Comparison of ENCODE assay signal across 7 cellular contexts in the genomic region with DNA sequence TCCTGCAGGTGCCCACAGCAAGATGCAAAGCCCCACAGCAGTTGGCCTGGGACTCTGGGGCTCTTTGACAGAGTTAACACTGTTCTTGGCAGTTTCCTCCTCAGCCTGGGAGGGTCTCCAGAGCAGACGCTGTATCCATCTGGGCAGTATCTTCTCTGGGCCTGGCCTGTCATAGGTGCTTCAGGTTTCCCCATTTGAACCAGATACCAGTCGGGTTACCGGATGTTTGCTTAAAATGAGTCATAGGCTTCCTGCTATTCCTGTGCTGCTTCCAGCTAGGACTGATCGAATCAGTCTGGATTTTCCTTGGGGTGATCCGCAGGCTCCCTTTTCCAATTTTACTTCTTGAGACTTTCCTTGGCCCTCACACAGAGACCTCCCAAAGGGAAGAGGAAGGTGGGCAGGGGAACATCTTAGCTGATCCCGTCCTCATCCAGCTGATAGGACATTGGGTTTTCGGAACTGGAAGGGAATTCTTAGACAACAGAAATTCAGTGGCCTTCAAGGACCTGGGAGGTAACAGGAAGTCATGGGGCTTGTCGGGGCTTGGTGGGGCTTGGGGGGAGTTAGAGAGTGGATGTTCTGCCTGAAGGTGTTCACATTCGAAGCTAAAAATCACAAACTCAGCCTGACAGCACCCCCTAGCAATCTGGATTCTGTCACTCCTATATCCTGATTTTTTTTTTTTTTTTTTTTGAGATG. TPM values are rescaled to one million over a fixed set of nuclear protein-coding genes. Genes with fewer than 3 reads are reported as not detected.
DNase-seq lines count a peak whose midpoint lies in the region; FAIRE-seq and TF ChIP-seq lines count a peak whose summit lies in the region.

No MANE protein-coding gene starts in this region.

- H2BK5ac ChIP-seq in H1 (ENCODE audit: low read depth, low read length), result peak overlapping the region; percentile 58

- peaks cover 5% of the 10 kb centered on the region; the same call in 1 of the 2 replicates for H3K79me1 ChIP-seq in H1 (ENCODE audit: low read depth, low read length)

- no peak overlapping the region for H4K91ac ChIP-seq in H1 (replicated peaks; ENCODE audit: insufficient read length, low read length)

- POLR2A ChIA-PET in PC-9 (lab: Charles Lee; ENCODE audit: unreplicated experiment) (interaction anchor here (0.6 to 0.7 kb wide), 3 partner anchors 15 to 52 kb away, joined by 3 to 9 read pairs (median 3); no protein-coding TSS in a partner anchor), H1 (lab: Charles Lee; ENCODE audit: partially characterized antibody) (interaction anchor here (0.9 to 4.5 kb wide), 6 partner anchors 13 to 158 kb away, joined by 3 to 24 read pairs (median 5); a partner anchor contains a TSS)

- peak overlapping the region; percentile 25 for H4K5ac ChIP-seq in H1 (ENCODE audit: insufficient read length, low read depth, low read length)

- H3K23me2 ChIP-seq in H1 (ENCODE audit: low read depth, low read length), result peaks cover 3% of the 10 kb centered on the region; the same call in 1 of the 2 replicates

- no peak overlapping the region for H2BK15ac ChIP-seq in H1 (ENCODE audit: low read length)

- peak overlapping the region; percentile 3 for H2BK12ac ChIP-seq in H1 (ENCODE audit: low read depth, low read length)

- H3K4me3 ChIP-seq in H7 (ENCODE audit: insufficient read depth, low read depth, low read length) (no peak overlapping the region), PC-9 (peak overlapping the region; percentile 52), H1 (ENCODE audit: extremely low read depth in 1 of 4, insufficient read depth in 2 of 4, low read depth in 3 of 4, low read length in 4 of 4) (no peak overlapping the region)

- DNase-seq in H7, result peak; percentile 30
- peak; percentile 61 to 88 for DNase-seq in PC-9
- no peak for DNase-seq in H1 (ENCODE audit: low read depth in 1 of 2, low spot score in 2 of 2)
- DNase-seq in GM12892 (ENCODE audit: insufficient read length), result no peak
- no peak for DNase-seq in GM19240 (ENCODE audit: insufficient read length, low spot score)
- DNase-seq in NCI-H524 treated with DMSO at 0.1 percent for 48 hours (lab: John Stamatoyannopoulos, UW), result no peak

- H3K79me2 ChIP-seq in PC-9 (ENCODE audit: low read depth) (peaks cover 33% of the 10 kb centered on the region), H1 (ENCODE audit: control insufficient read depth in 1 of 2, insufficient read depth in 2 of 2, low read length in 2 of 2) (peaks cover 5 to 21% of the 10 kb centered on the region in 2 experiments; a peak in 3 of 4 replicates)

- peak overlapping the region; percentile 2; the same call in 1 of the 2 replicates for H2AK5ac ChIP-seq in H1 (ENCODE audit: low read depth, low read length)

- H3K27me3 ChIP-seq in H7 (ENCODE audit: control insufficient read depth, insufficient read depth, low read length) (no peaks in the 10 kb centered on the region), PC-9 (ENCODE audit: insufficient read depth, low read depth) (no peaks in the 10 kb centered on the region), H1 (replicated peaks in 1 of 4; ENCODE audit: control insufficient read depth in 3 of 4, extremely low read depth in 1 of 4, insufficient read depth in 3 of 4, low read length in 3 of 4) (no peaks in the 10 kb centered on the region)

- H3K9me2 ChIP-seq in PC-9 (ENCODE audit: insufficient read depth), result no peaks in the 10 kb centered on the region

- H3K23ac ChIP-seq in H1 (ENCODE audit: insufficient read length), result no peak overlapping the region

- H3K36me3 ChIP-seq in H7 (replicated peaks; ENCODE audit: control insufficient read depth, insufficient read depth, low read length), result peaks cover 7% of the 10 kb centered on the region
- peaks cover 5% of the 10 kb centered on the region; the same call in 1 of the 2 replicates for H3K36me3 ChIP-seq in PC-9 (ENCODE audit: low read depth)
- H3K36me3 ChIP-seq in H1 (ENCODE audit: control insufficient read depth in 2 of 4, insufficient read depth in 4 of 4, low read length in 3 of 4), result peaks cover 1 to 13% (median 3%) of the 10 kb centered on the region in 4 experiments; a peak in 4 of 8 replicates

- no peak for TF ChIP-seq EP300 in H1 (IDR thresholded peaks at IDR 0.05; ENCODE audit: borderline replicate concordance in 1 of 2, low read depth in 2 of 2, low read length in 2 of 2)

- H3K4me2 ChIP-seq in PC-9, result peak overlapping the region; percentile 96
- no peak overlapping the region for H3K4me2 ChIP-seq in H1 (ENCODE audit: insufficient read depth in 1 of 2, low read depth in 2 of 2, low read length in 2 of 2)

- H3K4me1 Mint-ChIP-seq in nephron, result peaks cover 18% of the 10 kb centered on the region

- peaks cover 74% of the 10 kb centered on the region for H3F3A ChIP-seq in PC-9 (ENCODE audit: insufficient read depth, low read depth)

- H4K8ac ChIP-seq in H1 (ENCODE audit: extremely low read depth, insufficient read depth, low read length), result no peak overlapping the region

- TF ChIP-seq CTCF in PC-9 (conservative IDR thresholded peaks at IDR 0.05) (no peak), H1 (IDR thresholded peaks at IDR 0.05; ENCODE audit: control extremely low read depth in 1 of 3, insufficient read depth in 1 of 3, low read depth in 1 of 3, low read length in 3 of 3) (no peak), nephron (IDR thresholded peaks at IDR 0.05; ENCODE audit: unreplicated experiment in 3 of 3) (no peak)

- H4K20me1 ChIP-seq in PC-9 (ENCODE audit: insufficient read depth) (peaks cover 16% of the 10 kb centered on the region), H1 (replicated peaks in 1 of 2; ENCODE audit: control insufficient read depth in 1 of 2, insufficient read depth in 2 of 2, low read length in 2 of 2) (peaks cover 2 to 3% of the 10 kb centered on the region in 2 experiments)

- H3K27me3 Mint-ChIP-seq in nephron (ENCODE audit: low read depth), result no peaks in the 10 kb centered on the region

- H3K14ac ChIP-seq in H1 (ENCODE audit: insufficient read length), result no peak overlapping the region

- no peak for TF ChIP-seq RAD21 in H1 (IDR thresholded peaks at IDR 0.05 in 1 of 2, conservative IDR thresholded peaks at IDR 0.05 in 1 of 2; ENCODE audit: low read depth in 2 of 2, low read length in 2 of 2)

- peak overlapping the region; percentile 63 for H2AFZ ChIP-seq in PC-9
- no peak overlapping the region for H2AFZ ChIP-seq in H1 (ENCODE audit: low read length)

- H3K9me3 ChIP-seq in PC-9 (ENCODE audit: insufficient read depth, low read depth) (no peaks in the 10 kb centered on the region), H1 (ENCODE audit: insufficient read depth in 2 of 2, low read depth in 1 of 2, low read length in 1 of 2) (no peaks in the 10 kb centered on the region)

- H3K27ac ChIP-seq in PC-9, result peak overlapping the region; percentile 93
- H3K27ac ChIP-seq in H1 (ENCODE audit: low read depth, low read length), result peak overlapping the region; percentile 55; the same call in 1 of the 2 replicates

- peak overlapping the region in 2 of 4 experiments; percentile 17 to 42; a peak in 1 of 7 replicates for H3K9ac ChIP-seq in H1 (replicated peaks in 1 of 4; ENCODE audit: extremely low read depth in 1 of 4, low read depth in 3 of 4, low read length in 3 of 4)

- TSS peak; percentile 53 for BruUV-seq in PC-9 (replicated peaks; lab: Mats Ljungman, UMichigan)

- no peak overlapping the region for H3K56ac ChIP-seq in H1 (replicated peaks; ENCODE audit: insufficient read length, low read depth, low read length)

- H3K27ac Mint-ChIP-seq in nephron, result peak overlapping the region; percentile 31 to 86 (median 81)

- peak overlapping the region; percentile 68 to 82 (median 70) for H3K4me3 Mint-ChIP-seq in nephron

- peak overlapping the region; percentile 7 for H3K18ac ChIP-seq in H1 (ENCODE audit: extremely low read depth, low read length)

- no peaks in the 10 kb centered on the region for H3K9me3 Mint-ChIP-seq in nephron

- CTCF ChIA-PET in PC-9 (lab: Charles Lee) (interaction anchor here (0.6 to 0.7 kb wide), 2 partner anchors 74 to 174 kb away, joined by 5 read pairs; no protein-coding TSS in a partner anchor), H1 (lab: Charles Lee; ENCODE audit: partially characterized antibody) (interaction anchor here (0.6 to 1.6 kb wide), 4 partner anchors 11 to 178 kb away, joined by 3 read pairs; no protein-coding TSS in a partner anchor)

- H3K4ac ChIP-seq in H1 (replicated peaks; ENCODE audit: insufficient read length, low read depth, low read length), result no peak overlapping the region

- H2BK20ac ChIP-seq in H1 (ENCODE audit: low read length), result no peak overlapping the region

- WGBS in H1 (ENCODE audit: extremely low coverage in 1 of 2, insufficient coverage in 1 of 2, insufficient read length in 1 of 2, insufficient replicate concordance in 2 of 2, low coverage in 1 of 2, low lambda C conversion rate in 2 of 2, missing lambda C conversion rate in 1 of 2), 2 experiments, result 82% methylated on average over 9 of the region's 9 CpGs; no CpG with 5 or more reads in 1 of the 2 experiments

- TF ChIP-seq POLR2A in H1 (IDR thresholded peaks at IDR 0.05; ENCODE audit: control extremely low read depth in 1 of 2, low read depth in 2 of 2, low read length in 2 of 2), result no peak
- no peak for TF ChIP-seq POLR2A in GM12892 (IDR thresholded peaks at IDR 0.05; ENCODE audit: low read depth, low read length)

- no peak for FAIRE-seq in H1 (lab: Jason Lieb, UNC)
- no peak for FAIRE-seq in GM12892 (lab: Jason Lieb, UNC)

- H2BK120ac ChIP-seq in H1 (replicated peaks; ENCODE audit: low read depth, low read length), result no peak overlapping the region

- intact Hi-C loops in PC-9 (cut with micrococcal nuclease; ENCODE audit: unreplicated experiment), result loop anchor here (5.0 kb wide), 2 partner anchors 79 to 94 kb away; a partner anchor contains a TSS

- H3K4me1 ChIP-seq in PC-9 (replicated peaks; ENCODE audit: insufficient read depth) (peaks cover 62% of the 10 kb centered on the region), H1 (replicated peaks in 1 of 4; ENCODE audit: control insufficient read depth in 3 of 4, insufficient read depth in 4 of 4, low read length in 3 of 4) (peaks cover 2 to 20% (median 10%) of the 10 kb centered on the region in 4 experiments; a peak in 6 of 7 replicates)

- peaks cover 3% of the 10 kb centered on the region for H3K36me3 Mint-ChIP-seq in nephron (ENCODE audit: low read depth)

RNA-seq across cellular contexts. Expression of a gene that starts 2.4 kb away (rescaled TPM):
- 115 and 133 TPM in 2 replicates for total RNA-seq in H7 (2014; rRNA removed; shearing (Covaris generic))
- total RNA-seq in PC-9 (2021), result 142 and 160 TPM in 2 replicates
- 171 and 176 TPM in 2 replicates for total RNA-seq in H1 (2021; fragmentation: NEBNext Ultra II Directional; extraction: Animal tissue kit (Norgen Biotek cat#: 25700))
- polyA plus RNA-seq in H1 (2011; rRNA removed), result 121 and 190 TPM in 2 replicates
- 168 TPM for polyA plus RNA-seq in H1 (2011; cell fraction: cytosol; rRNA removed)
- polyA plus RNA-seq in H1 (2011; cell fraction: nucleus; rRNA removed), result 215 TPM
- 115 to 161 TPM (median 143 TPM) in 4 replicates for polyA plus RNA-seq in H1 (2012, experiment 1 of 2)
- 150 TPM for polyA plus RNA-seq in H1 (2012, experiment 2 of 2)
- polyA plus RNA-seq in H1 (2013, experiment 1 of 2), result 62.4 TPM
- 60.5 TPM for polyA plus RNA-seq in H1 (2013, experiment 2 of 2)
- 105 and 127 TPM in 2 replicates for polyA minus RNA-seq in H1 (2011; rRNA and poly(A)+ RNA removed)
- polyA minus RNA-seq in H1 (2011; cell fraction: cytosol; rRNA and poly(A)+ RNA removed), result 88.7 TPM
- polyA minus RNA-seq in H1 (2011; cell fraction: nucleus; rRNA and poly(A)+ RNA removed), result 64.5 TPM
- polyA plus RNA-seq in GM12892 (2012; ENCODE audit: missing spikeins), result 23.4 TPM

RNA-seq across cellular contexts. Expression of a gene that starts 12.9 kb away (rescaled TPM):
- 58.2 TPM in 2 replicates for total RNA-seq in H7 (2014; rRNA removed; shearing (Covaris generic))
- total RNA-seq in PC-9 (2021), result 54.5 and 62.7 TPM in 2 replicates
- 77.3 and 78.6 TPM in 2 replicates for total RNA-seq in H1 (2021; fragmentation: NEBNext Ultra II Directional; extraction: Animal tissue kit (Norgen Biotek cat#: 25700))
- 35.5 and 57.5 TPM in 2 replicates for polyA plus RNA-seq in H1 (2011; rRNA removed)
- polyA plus RNA-seq in H1 (2011; cell fraction: cytosol; rRNA removed), result 42.1 TPM
- 87.3 TPM for polyA plus RNA-seq in H1 (2011; cell fraction: nucleus; rRNA removed)
- polyA plus RNA-seq in H1 (2012, experiment 1 of 2), result 41.9 to 56.5 TPM (median 51.0 TPM) in 4 replicates
- polyA plus RNA-seq in H1 (2012, experiment 2 of 2), result 38.4 TPM
- polyA plus RNA-seq in H1 (2013, experiment 1 of 2), result 30.2 TPM
- polyA plus RNA-seq in H1 (2013, experiment 2 of 2), result 29.2 TPM
- 29.4 and 36.8 TPM in 2 replicates for polyA minus RNA-seq in H1 (2011; rRNA and poly(A)+ RNA removed)
- polyA minus RNA-seq in H1 (2011; cell fraction: cytosol; rRNA and poly(A)+ RNA removed), result 33.5 TPM
- 25.9 TPM for polyA minus RNA-seq in H1 (2011; cell fraction: nucleus; rRNA and poly(A)+ RNA removed)
- 19.3 TPM for polyA plus RNA-seq in GM12892 (2012; ENCODE audit: missing spikeins)

RNA-seq across cellular contexts. Expression of a gene that starts 47.7 kb away (rescaled TPM):
- total RNA-seq in H7 (2014; rRNA removed; shearing (Covaris generic)), result 0.33 TPM in 1 of 2 replicates, not detected in the other
- total RNA-seq in PC-9 (2021), result 0.63 and 0.74 TPM in 2 replicates
- total RNA-seq in H1 (2021; fragmentation: NEBNext Ultra II Directional; extraction: Animal tissue kit (Norgen Biotek cat#: 25700)), result 0.78 and 0.84 TPM in 2 replicates
- polyA plus RNA-seq in H1 (2011; rRNA removed), result 1.4 and 2.2 TPM in 2 replicates
- 0.90 TPM for polyA plus RNA-seq in H1 (2011; cell fraction: cytosol; rRNA removed)
- 2.2 TPM for polyA plus RNA-seq in H1 (2011; cell fraction: nucleus; rRNA removed)
- polyA plus RNA-seq in H1 (2012, experiment 1 of 2), result 0.17 to 0.53 TPM (median 0.47 TPM) in 4 replicates
- polyA plus RNA-seq in H1 (2012, experiment 2 of 2), result 0.73 TPM
- 0.57 TPM for polyA plus RNA-seq in H1 (2013, experiment 1 of 2)
- 0.55 TPM for polyA plus RNA-seq in H1 (2013, experiment 2 of 2)
- polyA minus RNA-seq in H1 (2011; rRNA and poly(A)+ RNA removed), result 0.29 and 0.32 TPM in 2 replicates
- not detected for polyA minus RNA-seq in H1 (2011; cell fraction: cytosol; rRNA and poly(A)+ RNA removed)
- 2.7 TPM for polyA minus RNA-seq in H1 (2011; cell fraction: nucleus; rRNA and poly(A)+ RNA removed)
- 0.15 TPM for polyA plus RNA-seq in GM12892 (2012; ENCODE audit: missing spikeins)

Comparison
In these comparisons a context has a peak if more than half of its experiments do, and no peak if none do; other contexts are left out.
1. DNase-seq: peak in H7 (single experiment) and PC-9 (2 of 2); none in H1 (0 of 2), GM12892 (single experiment), GM19240 (single experiment) and NCI-H524 treated with DMSO at 0.1 percent for 48 hours (single experiment).